ENCODE assay signal across 8 cellular contexts in genomic region chr1:37946703-37947360, GRCh38. TPM values are rescaled to one million over a fixed set of nuclear protein-coding genes. Genes with fewer than 3 reads are reported as not detected.
A peak's percentile ranks its signal among the peaks of the same experiment; 100 is the strongest.
DNase-seq lines count a peak whose midpoint lies in the region; ATAC-seq, FAIRE-seq and TF ChIP-seq lines count a peak whose summit lies in the region.

TSS of gene INPP5B (minus strand) at chr1:37947053. CDS start at chr1:37946308, 745 bp downstream.

- H3K79me2 ChIP-seq in mammary epithelial cell (ENCODE audit: insufficient read depth, low read length) = no peaks in the 10 kb centered on the region

- CTCF ChIA-PET in mammary epithelial cell (lab: Charles Lee; ENCODE audit: low non-redundant PET) = no interaction called here

- peak; percentile 94 for ATAC-seq in GM21381 (IDR thresholded peaks at IDR 0.05; ENCODE audit: unreplicated experiment)
- ATAC-seq in GM21717 (IDR thresholded peaks at IDR 0.05; ENCODE audit: unreplicated experiment) = no peak

- no peak for FAIRE-seq in small intestine (lab: Jason Lieb, UNC)

- 15% methylated on average over 3 of the region's 11 CpGs for WGBS in mammary epithelial cell (ENCODE audit: low coverage, missing lambda C conversion rate)
- 3 to 8% (median 4%) methylated on average over 11 of the region's 11 CpGs for WGBS in small intestine, 3 donors

- no peaks in the 10 kb centered on the region for H3K27me3 ChIP-seq in WERI-Rb-1 (ENCODE audit: insufficient read depth, low read depth, severe bottlenecking)
- H3K27me3 ChIP-seq in mammary epithelial cell (ENCODE audit: insufficient read depth, low read length) = no peaks in the 10 kb centered on the region
- H3K27me3 ChIP-seq in small intestine (ENCODE audit: control insufficient read depth in 2 of 2, insufficient read depth in 2 of 2, low read length in 2 of 2) = no peaks in the 10 kb centered on the region

- H3K9me3 Mint-ChIP-seq in immature natural killer cell = no peaks in the 10 kb centered on the region

- no peaks in the 10 kb centered on the region for H3K27me3 Mint-ChIP-seq in immature natural killer cell (ENCODE audit: low read depth in 3 of 3)

- peaks cover 3% of the 10 kb centered on the region for H3K4me1 ChIP-seq in mammary epithelial cell (ENCODE audit: insufficient read depth, low read length)
- H3K4me1 ChIP-seq in small intestine (ENCODE audit: control insufficient read depth in 2 of 2, insufficient read depth in 1 of 2, low read depth in 1 of 2, low read length in 1 of 2) = no peaks in the 10 kb centered on the region

- H3K27ac ChIP-seq in WERI-Rb-1 (peak within 1 kb of the TSS; percentile 68), mammary epithelial cell (ENCODE audit: insufficient read depth, low read depth, low read length) (no peak within 1 kb of the TSS), small intestine (ENCODE audit: low read depth in 1 of 2, low read length in 1 of 2) (peak within 1 kb of the TSS; percentile 76 to 93)

- H3K27ac Mint-ChIP-seq in immature natural killer cell = peak within 1 kb of the TSS; percentile 87 to 98 (median 92)

- no peaks in the 10 kb centered on the region for H3K9me3 ChIP-seq in WERI-Rb-1 (ENCODE audit: severe bottlenecking)
- no peaks in the 10 kb centered on the region for H3K9me3 ChIP-seq in mammary epithelial cell (replicated peaks; ENCODE audit: insufficient read depth, low read length)
- H3K9me3 ChIP-seq in small intestine (ENCODE audit: control insufficient read depth, low read depth) = no peaks in the 10 kb centered on the region

- intact Hi-C loops in mammary epithelial cell (cut with micrococcal nuclease) = loop anchor here (2.0 kb wide), 1 partner anchor 14 kb away; no protein-coding TSS in a partner anchor

- DNase-seq in COLO668 (lab: John Stamatoyannopoulos, UW; ENCODE audit: unreplicated experiment) (peak; percentile 93), WERI-Rb-1 (peak; percentile 93), mammary epithelial cell (no peak), immature natural killer cell (peak; percentile 68 to 72 (median 70)), small intestine (peak; percentile 89)

- H3K4me2 ChIP-seq in mammary epithelial cell (ENCODE audit: insufficient read depth, low read depth, low read length) = peak within 1 kb of the TSS; percentile 29

- H3K36me3 Mint-ChIP-seq in immature natural killer cell = peaks cover 0 to 7% (median 5%) of the 10 kb centered on the region in 3 donors

- no peaks in the 10 kb centered on the region for H4K20me1 ChIP-seq in mammary epithelial cell (ENCODE audit: insufficient read depth, low read length)

- H3K4me3 ChIP-seq in WERI-Rb-1 (ENCODE audit: low read depth, low read length) (peak within 1 kb of the TSS; percentile 68), mammary epithelial cell (replicated peaks in 1 of 3; ENCODE audit: insufficient read depth in 1 of 3, low read depth in 2 of 3, low read length in 3 of 3) (no peak within 1 kb of the TSS), small intestine (ENCODE audit: low read depth in 1 of 2, low read length in 2 of 2) (peak within 1 kb of the TSS; percentile 64 to 87)

- no TSS peak for BruUV-seq in mammary epithelial cell (replicated peaks; lab: Mats Ljungman, UMichigan)

- TF ChIP-seq CTCF in WERI-Rb-1 (IDR thresholded peaks at IDR 0.05; ENCODE audit: low read depth, low read length) (no peak), mammary epithelial cell (conservative IDR thresholded peaks at IDR 0.05 in 1 of 2, IDR thresholded peaks at IDR 0.05 in 1 of 2; ENCODE audit: extremely low read depth in 1 of 2, insufficient read depth in 1 of 2, low read depth in 1 of 2, low read length in 2 of 2) (no peak)

- H3K4me1 Mint-ChIP-seq in immature natural killer cell = peaks cover 26 to 30% of the 10 kb centered on the region in 2 donors

- TF ChIP-seq EP300 in Ishikawa (IDR thresholded peaks at IDR 0.05; ENCODE audit: borderline replicate concordance) = no peak

- H3K36me3 ChIP-seq in WERI-Rb-1 (no peaks in the 10 kb centered on the region), mammary epithelial cell (ENCODE audit: insufficient read depth, low read length) (no peaks in the 10 kb centered on the region), small intestine (ENCODE audit: control insufficient read depth in 2 of 2, insufficient read depth in 2 of 2, low read length in 2 of 2) (peaks cover 0 to 5% of the 10 kb centered on the region in 2 donors)

- TF ChIP-seq RAD21 in Ishikawa (IDR thresholded peaks at IDR 0.05; ENCODE audit: low read depth) = no peak; the same call in 1 of the 2 replicates

- dilution Hi-C loops in mammary epithelial cell (cut with HindIII; ENCODE audit: low sequenced_read_pairs) = no loop called here

- H3K9ac ChIP-seq in mammary epithelial cell (ENCODE audit: insufficient read depth, low read length) = no peak within 1 kb of the TSS

- H2AFZ ChIP-seq in mammary epithelial cell (ENCODE audit: low read depth, low read length) = peak within 1 kb of the TSS; percentile 68

- in situ Hi-C loops in mammary epithelial cell (cut with MboI; ENCODE audit: low sequenced_read_pairs in 2 of 2) = no loop called here

- peak within 1 kb of the TSS; percentile 94 to 99 (median 96) for H3K4me3 Mint-ChIP-seq in immature natural killer cell

TF ChIP-seq in Ishikawa, 13 proteins besides CTCF, POLR2A, EP300 and RAD21:
- TF ChIP-seq TEAD4 (IDR thresholded peaks at IDR 0.05) (no peak), TCF12 (IDR thresholded peaks at IDR 0.05; ENCODE audit: low read depth) (0 out of 2 replicates have a peak, but pooled peaks have one; percentile 27), EGR1 (IDR thresholded peaks at IDR 0.05) (no peak), CEBPB (IDR thresholded peaks at IDR 0.05) (0 out of 2 replicates have a peak, but pooled peaks have one; percentile 19), USF1 (IDR thresholded peaks at IDR 0.05) (peak; percentile 91), REST (IDR thresholded peaks at IDR 0.05; ENCODE audit: low read depth) (no peak), TAF1 (IDR thresholded peaks at IDR 0.05; ENCODE audit: low read depth) (no peak), YY1 (IDR thresholded peaks at IDR 0.05; ENCODE audit: low read depth) (peak; percentile 81), MAX (IDR thresholded peaks at IDR 0.05) (peak; percentile 76), ZBTB7A (IDR thresholded peaks at IDR 0.05; ENCODE audit: low read depth) (no peak), NFIC (IDR thresholded peaks at IDR 0.05) (no peak)

RNA-seq across cellular contexts. Expression of gene INPP5B, which starts in this region (rescaled TPM):
- 10 to 100 TPM; 11.2 to 17.5 TPM for total RNA-seq in mammary epithelial cell
- polyA plus RNA-seq in mammary epithelial cell (4.5 TPM), immature natural killer cell (10 to 100 TPM; 11.1 to 28.0 (median 13.6) TPM), small intestine (10 to 100 TPM in 1 of 3 donors, 1 to 10 TPM in 2; 6.7 to 11.7 (median 6.8) TPM)
- 10.5 TPM for polyA minus RNA-seq in mammary epithelial cell

Comparison
In these comparisons a context has a peak if more than half of its experiments do, and no peak if none do; other contexts are left out.
1. H3K4me3 ChIP-seq: peak in WERI-Rb-1 (single experiment) and small intestine (2 of 2); none in mammary epithelial cell (0 of 3).